In the genomic region with DNA sequence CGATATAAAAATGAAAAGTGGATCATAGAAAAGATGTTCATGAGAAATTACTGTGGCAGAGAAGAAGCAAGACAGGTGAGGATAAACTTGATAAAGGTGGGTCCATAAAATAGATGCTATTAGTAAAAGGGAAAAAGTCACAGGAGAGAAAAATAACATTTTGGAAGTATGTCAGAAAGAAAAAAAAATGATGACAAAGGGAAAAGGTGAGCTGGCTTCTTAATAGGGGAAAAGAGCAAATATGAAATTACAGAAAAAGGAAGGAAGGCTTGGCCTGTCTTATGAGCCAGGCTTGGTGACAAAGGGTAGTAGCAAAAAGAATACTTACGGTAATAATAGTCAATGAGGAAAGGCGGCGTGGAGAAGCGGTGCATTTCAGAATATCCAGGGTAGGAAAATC, we compare ENCODE assay signal across 7 cellular contexts.
"Had no signal": no experiment of that assay in that cellular context is flagged by ENCODE, and none has a peak within 500 bp of the region (broad histone marks: within the 10 kb centered on the region; RNA-seq: fewer than 3 reads in every experiment).

No MANE protein-coding gene starts in this region.

- H3K27ac Mint-ChIP-seq: IgD-negative memory B cell had no signal

- H3K27ac ChIP-seq: HL-60, KMS-11 had no signal

- H3K4me3 Mint-ChIP-seq: IgD-negative memory B cell had no signal

- ATAC-seq: HepG2 had no signal

- H3K36me3 Mint-ChIP-seq: IgD-negative memory B cell had no signal

- H3K27me3 Mint-ChIP-seq: IgD-negative memory B cell had no signal

- H3K4me2 ChIP-seq: KMS-11 had no signal

- DNase-seq: KBM-7, KG1 had no signal

- H3K9ac ChIP-seq: KMS-11 had no signal

- H3K4me1 Mint-ChIP-seq: IgD-negative memory B cell had no signal

- FAIRE-seq: HepG2, HTR-8/SVneo had no signal
